Comparison of ENCODE assay signal across 1 cellular context in the genomic region with DNA sequence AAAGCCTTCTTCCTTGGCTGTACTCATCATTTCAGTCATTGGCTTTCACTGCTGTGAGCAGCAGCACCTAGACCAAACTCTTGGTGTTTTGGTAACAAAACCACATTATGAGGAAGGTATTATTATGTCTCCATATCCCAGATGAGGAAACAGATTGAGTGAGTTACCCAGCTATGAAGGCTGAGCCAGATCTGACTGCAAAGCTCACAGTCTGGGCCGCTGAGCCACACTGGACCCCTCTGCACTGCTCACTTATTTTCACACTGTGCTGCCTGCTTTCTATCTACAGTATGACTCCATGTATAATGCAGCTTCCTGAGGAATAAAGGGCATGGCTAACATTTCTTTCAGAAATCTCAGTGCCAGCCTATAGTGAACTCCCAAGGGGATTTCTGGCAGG.
TF ChIP-seq lines count a peak whose summit lies in the region.

No MANE protein-coding gene starts in this region.

TF ChIP-seq in HepG2, 621 proteins besides CTCF, POLR2A, EP300 and RAD21:
- TF ChIP-seq, protein P1, sequence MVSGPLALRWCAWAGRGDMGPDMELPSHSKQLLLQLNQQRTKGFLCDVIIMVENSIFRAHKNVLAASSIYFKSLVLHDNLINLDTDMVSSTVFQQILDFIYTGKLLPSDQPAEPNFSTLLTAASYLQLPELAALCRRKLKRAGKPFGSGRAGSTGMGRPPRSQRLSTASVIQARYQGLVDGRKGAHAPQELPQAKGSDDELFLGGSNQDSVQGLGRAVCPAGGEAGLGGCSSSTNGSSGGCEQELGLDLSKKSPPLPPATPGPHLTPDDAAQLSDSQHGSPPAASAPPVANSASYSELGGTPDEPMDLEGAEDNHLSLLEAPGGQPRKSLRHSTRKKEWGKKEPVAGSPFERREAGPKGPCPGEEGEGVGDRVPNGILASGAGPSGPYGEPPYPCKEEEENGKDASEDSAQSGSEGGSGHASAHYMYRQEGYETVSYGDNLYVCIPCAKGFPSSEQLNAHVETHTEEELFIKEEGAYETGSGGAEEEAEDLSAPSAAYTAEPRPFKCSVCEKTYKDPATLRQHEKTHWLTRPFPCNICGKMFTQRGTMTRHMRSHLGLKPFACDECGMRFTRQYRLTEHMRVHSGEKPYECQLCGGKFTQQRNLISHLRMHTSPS (CRISPR knock-in tag; IDR thresholded peaks at IDR 0.05; ENCODE audit: low read depth) = no peak
- TF ChIP-seq ZNF124 (CRISPR knock-in tag; IDR thresholded peaks at IDR 0.05) = 0 out of 2 replicates have a peak, but pooled peaks have one; percentile 62
- no peak for TF ChIP-seq FIP1L1 (IDR thresholded peaks at IDR 0.05; ENCODE audit: borderline replicate concordance, insufficient read depth, low read depth, low read length)
- TF ChIP-seq ZKSCAN1 (IDR thresholded peaks at IDR 0.05; ENCODE audit: low read length) = no peak
